13 cellular contexts compared by ENCODE assay signal in genomic region chr10:125009580-125010235, GRCh38.
DNase-seq lines count a peak whose midpoint lies in the region; ATAC-seq, FAIRE-seq and TF ChIP-seq lines count a peak whose summit lies in the region.
"Had no signal": no experiment of that assay in that cellular context is flagged by ENCODE, and none has a peak within 500 bp of the region (broad histone marks: within the 10 kb centered on the region; RNA-seq: fewer than 3 reads in every experiment).

No MANE protein-coding gene starts in this region.

- H3K27me3 Mint-ChIP-seq in progenitor cell of endocrine pancreas: no peaks in the 10 kb centered on the region

- H3K36me3 Mint-ChIP-seq in progenitor cell of endocrine pancreas (ENCODE audit: insufficient read depth): peaks cover 18% of the 10 kb centered on the region

- H3K27ac Mint-ChIP-seq in progenitor cell of endocrine pancreas: peak overlapping the region; percentile 91
- H3K27ac Mint-ChIP-seq: activated CD8-positive, alpha-beta T cell treated with anti-CD3 and anti-CD28 coated beads for 36 hours; stimulated activated naive CD8-positive, alpha-beta T cell treated with anti-CD3 and anti-CD28 coated beads, Interleukin-15, amount 100 ng/mL, for 72 hours had no signal

- peaks cover 25% of the 10 kb centered on the region for H3K4me1 ChIP-seq in right cardiac atrium (ENCODE audit: control insufficient read depth, insufficient read depth, low read length)
- peaks cover 5 to 20% of the 10 kb centered on the region in 2 donors for H3K4me1 ChIP-seq in kidney (ENCODE audit: control insufficient read depth in 1 of 2, insufficient read depth in 1 of 2, low read depth in 1 of 2, low read length in 2 of 2)

- H3K9me3 ChIP-seq in right cardiac atrium (ENCODE audit: control insufficient read depth, low read length) (no peaks in the 10 kb centered on the region), kidney (ENCODE audit: control insufficient read depth in 1 of 2, low read length in 2 of 2) (no peaks in the 10 kb centered on the region)

- H3K4me3 ChIP-seq in right cardiac atrium (ENCODE audit: low read length): no peak overlapping the region
- H3K4me3 ChIP-seq in kidney (ENCODE audit: low read length in 2 of 2): no peak overlapping the region

- no peak for TF ChIP-seq CTCF in kidney (IDR thresholded peaks at IDR 0.05; ENCODE audit: borderline replicate concordance, extremely low read depth, insufficient read depth)
- no peak for TF ChIP-seq CTCF in progenitor cell of endocrine pancreas (IDR thresholded peaks at IDR 0.05; ENCODE audit: unreplicated experiment)

- ATAC-seq in right cardiac atrium: no peak
- no peak for ATAC-seq in left ventricle myocardium superior
- ATAC-seq in HG02798 (IDR thresholded peaks at IDR 0.05; ENCODE audit: poor library complexity, unreplicated experiment): no peak
- ATAC-seq in HG03175 (IDR thresholded peaks at IDR 0.05; ENCODE audit: unreplicated experiment): no peak
- ATAC-seq: activated CD8-positive, alpha-beta T cell treated with anti-CD3 and anti-CD28 coated beads for 36 hours; stimulated activated naive CD8-positive, alpha-beta T cell treated with anti-CD3 and anti-CD28 coated beads, Interleukin-15, amount 100 ng/mL, for 72 hours had no signal

- no peak overlapping the region for H3K9ac ChIP-seq in kidney (ENCODE audit: low read length in 2 of 2)

- DNase-seq in right cardiac atrium (peak; percentile 3 to 32 (median 23)), left ventricle myocardium superior (no peak), kidney (peak; percentile 32), progenitor cell of endocrine pancreas (ENCODE audit: low spot score, unreplicated experiment) (no peak), HuH-7.5 (ENCODE audit: low spot score) (no peak)
- no peak for DNase-seq in activated effector memory CD4-positive, alpha-beta T cell treated with anti-CD3 and anti-CD28 coated beads, Interleukin-2, amount 50 U/mL, for 16 hours
- DNase-seq: activated CD8-positive, alpha-beta T cell treated with anti-CD3 and anti-CD28 coated beads for 36 hours; kidney glomerular epithelial cell; NCI-H446 treated with DMSO at 0.1 percent for 48 hours; stimulated activated naive CD8-positive, alpha-beta T cell treated with anti-CD3 and anti-CD28 coated beads, Interleukin-15, amount 100 ng/mL, for 72 hours had no signal

- H3K4me3 Mint-ChIP-seq in progenitor cell of endocrine pancreas (ENCODE audit: low read depth): no peak overlapping the region
- H3K4me3 Mint-ChIP-seq: activated CD8-positive, alpha-beta T cell treated with anti-CD3 and anti-CD28 coated beads for 36 hours; stimulated activated naive CD8-positive, alpha-beta T cell treated with anti-CD3 and anti-CD28 coated beads, Interleukin-15, amount 100 ng/mL, for 72 hours had no signal

- peaks cover 34% of the 10 kb centered on the region for H3K4me1 Mint-ChIP-seq in progenitor cell of endocrine pancreas (ENCODE audit: low read depth)

- intact Hi-C loops in right cardiac atrium (cut with DNase I) (loop anchor here in 1 of 4 donors (5.0 kb wide), 1 partner anchor 53 kb away; no protein-coding TSS in a partner anchor), left ventricle myocardium superior (cut with micrococcal nuclease) (no loop called here), kidney (cut with DNase I) (loop anchor here (5.0 kb wide), 1 partner anchor 467 kb away; no protein-coding TSS in a partner anchor)

- 68% methylated on average over 15 of the region's 15 CpGs for WGBS in right cardiac atrium

- no peaks in the 10 kb centered on the region for H3K9me3 Mint-ChIP-seq in progenitor cell of endocrine pancreas (ENCODE audit: low read depth)
- H3K9me3 Mint-ChIP-seq: activated CD8-positive, alpha-beta T cell treated with anti-CD3 and anti-CD28 coated beads for 36 hours; stimulated activated naive CD8-positive, alpha-beta T cell treated with anti-CD3 and anti-CD28 coated beads, Interleukin-15, amount 100 ng/mL, for 72 hours had no signal

- H3K27me3 ChIP-seq in right cardiac atrium (ENCODE audit: control insufficient read depth, insufficient read depth): no peaks in the 10 kb centered on the region

- H3K36me3 ChIP-seq in kidney (ENCODE audit: control insufficient read depth in 1 of 2, insufficient read depth in 2 of 2, low read length in 2 of 2): peaks cover 2 to 12% of the 10 kb centered on the region in 2 donors

- FAIRE-seq in kidney (lab: Jason Lieb, UNC): no peak
- FAIRE-seq: GM12892 had no signal

- H3K27ac ChIP-seq in right cardiac atrium (ENCODE audit: low read length) (no peak overlapping the region), kidney (ENCODE audit: low read depth in 2 of 2, low read length in 2 of 2) (no peak overlapping the region)

Comparison
In these comparisons a context has a peak if more than half of its experiments do, and no peak if none do; other contexts are left out.
1. DNase-seq: peak in right cardiac atrium (3 of 3) and kidney (single experiment); none in left ventricle myocardium superior (single experiment), progenitor cell of endocrine pancreas (single experiment), HuH-7.5 (single experiment) and activated effector memory CD4-positive, alpha-beta T cell treated with anti-CD3 and anti-CD28 coated beads, Interleukin-2, amount 50 U/mL, for 16 hours (single experiment).